Comparison of ENCODE assay signal across 8 cellular contexts in the genomic region with DNA sequence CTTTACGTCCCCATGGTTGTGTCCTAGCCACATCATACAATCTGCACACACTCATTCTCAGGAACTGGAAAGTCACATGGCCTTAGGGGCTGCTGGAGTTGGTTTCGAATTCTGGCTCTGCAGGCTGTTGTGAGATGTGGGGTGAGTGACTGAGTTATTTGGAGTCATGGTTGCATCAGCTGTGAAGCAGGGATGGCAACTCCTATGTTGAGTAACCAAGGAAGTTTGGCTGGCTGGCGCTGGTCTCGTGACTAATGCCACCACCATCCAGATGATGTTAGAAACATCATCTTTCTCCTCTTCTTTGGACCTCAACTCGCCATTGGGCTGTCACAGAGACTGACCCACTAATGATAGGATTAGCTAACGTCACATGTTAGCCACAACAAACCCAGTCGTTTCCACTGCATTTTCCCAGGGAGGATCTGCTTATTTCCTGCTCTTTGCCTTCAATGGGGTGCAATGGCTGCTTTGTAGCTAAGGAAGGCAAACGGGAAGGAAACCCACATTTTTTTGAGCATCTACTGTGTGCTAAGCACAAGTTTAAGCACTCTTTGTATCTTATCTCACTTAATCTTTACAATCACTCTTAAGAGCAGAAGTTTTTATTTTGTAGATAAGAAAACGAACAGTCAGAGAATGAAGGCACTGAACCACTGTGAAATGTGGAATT.
DNase-seq lines count a peak whose midpoint lies in the region; ATAC-seq and TF ChIP-seq lines count a peak whose summit lies in the region.

No MANE protein-coding gene starts in this region.

- no peak for TF ChIP-seq CTCF in right atrium auricular region (IDR thresholded peaks at IDR 0.05)
- TF ChIP-seq CTCF in fibroblast of lung (conservative IDR thresholded peaks at IDR 0.05 in 1 of 2, IDR thresholded peaks at IDR 0.05 in 1 of 2; ENCODE audit: low read depth in 1 of 2, low read length in 2 of 2): no peak
- no peak for TF ChIP-seq CTCF in tibial artery (IDR thresholded peaks at IDR 0.05)
- TF ChIP-seq CTCF in prostate gland (IDR thresholded peaks at IDR 0.05): no peak

- no peak for TF ChIP-seq POLR2A in prostate gland (IDR thresholded peaks at IDR 0.05)

- WGBS in prostate gland: 77% methylated on average over 9 of the region's 9 CpGs

- no peak overlapping the region for H2AFZ ChIP-seq in fibroblast of lung (ENCODE audit: low read length)

- DNase-seq in Right ventricle myocardium superior: peak; percentile 56
- DNase-seq in right atrium auricular region (ENCODE audit: low spot score): no peak
- peak; percentile 94 for DNase-seq in SIG-M5 treated with dmso at 0.1 percent for 504 hours (lab: John Stamatoyannopoulos, UW; ENCODE audit: unreplicated experiment)
- DNase-seq in fibroblast of lung (ENCODE audit: low read depth in 2 of 2): peak; percentile 91 to 99
- DNase-seq in tibial artery: peak; percentile 84 to 92
- no peak for DNase-seq in NCI-H187 treated with DMSO at 0.1 percent for 48 hours (lab: John Stamatoyannopoulos, UW)
- no peak for DNase-seq in NCI-H2196 treated with DMSO at 0.1 percent for 48 hours (lab: John Stamatoyannopoulos, UW; ENCODE audit: unreplicated experiment)
- DNase-seq in prostate gland (ENCODE audit: low spot score): no peak

- no peaks in the 10 kb centered on the region for H4K20me1 ChIP-seq in fibroblast of lung (ENCODE audit: control insufficient read depth, extremely low read depth, insufficient read depth, low read length)

- intact Hi-C loops in Right ventricle myocardium superior (cut with DNase I) (no loop called here), tibial artery (cut with DNase I; ENCODE audit: low total_unique reads) (no loop called here), prostate gland (cut with DNase I) (no loop called here)

- H3K9me3 ChIP-seq in right atrium auricular region (no peaks in the 10 kb centered on the region), fibroblast of lung (ENCODE audit: control insufficient read depth, insufficient read depth, low read depth, low read length) (no peaks in the 10 kb centered on the region), tibial artery (no peaks in the 10 kb centered on the region), prostate gland (no peaks in the 10 kb centered on the region)

- peaks cover 11% of the 10 kb centered on the region for H3K36me3 ChIP-seq in right atrium auricular region
- peaks cover 2% of the 10 kb centered on the region for H3K36me3 ChIP-seq in fibroblast of lung (ENCODE audit: control insufficient read depth, insufficient read depth, low read length)
- H3K36me3 ChIP-seq in tibial artery: peaks cover 22 to 66% (median 59%) of the 10 kb centered on the region in 3 donors
- H3K36me3 ChIP-seq in prostate gland: peaks cover 0 to 4% of the 10 kb centered on the region in 2 donors

- no peaks in the 10 kb centered on the region for H3K27me3 ChIP-seq in right atrium auricular region
- H3K27me3 ChIP-seq in fibroblast of lung (ENCODE audit: control insufficient read depth, insufficient read depth, low read length): no peaks in the 10 kb centered on the region
- H3K27me3 ChIP-seq in tibial artery: no peaks in the 10 kb centered on the region
- no peaks in the 10 kb centered on the region for H3K27me3 ChIP-seq in prostate gland (replicated peaks; ENCODE audit: insufficient read depth)

- H3K4me2 ChIP-seq in fibroblast of lung (ENCODE audit: extremely low read depth, insufficient read depth, low read length): peak overlapping the region; percentile 21

- H3K27ac ChIP-seq in right atrium auricular region (no peak overlapping the region), fibroblast of lung (ENCODE audit: insufficient read depth, low read length) (peak overlapping the region; percentile 91), tibial artery (peak overlapping the region in 1 of 2 donors; percentile 34), prostate gland (no peak overlapping the region)

- H3K4me3 ChIP-seq in right atrium auricular region (no peak overlapping the region), fibroblast of lung (replicated peaks in 1 of 4; ENCODE audit: control extremely low read depth in 1 of 4, insufficient read depth in 1 of 4, low read depth in 3 of 4, low read length in 4 of 4) (no peak overlapping the region), tibial artery (no peak overlapping the region), prostate gland (no peak overlapping the region)

- no peaks in the 10 kb centered on the region for H3K79me2 ChIP-seq in fibroblast of lung (ENCODE audit: control insufficient read depth, insufficient read depth, low read length)

- H3K4me1 ChIP-seq in right atrium auricular region (peaks cover 0 to under 1% of the 10 kb centered on the region in 2 donors), fibroblast of lung (ENCODE audit: control insufficient read depth, extremely low read depth, insufficient read depth, low read length) (peaks cover 7% of the 10 kb centered on the region), tibial artery (no peaks in the 10 kb centered on the region), prostate gland (replicated peaks) (no peaks in the 10 kb centered on the region)

- ATAC-seq in Right ventricle myocardium superior (ENCODE audit: poor library complexity): no peak

- no peak overlapping the region for H3K9ac ChIP-seq in fibroblast of lung (ENCODE audit: insufficient read depth, low read length)

Comparison
In these comparisons a context has a peak if more than half of its experiments do, and no peak if none do; other contexts are left out.
1. DNase-seq: peak in Right ventricle myocardium superior (single experiment), SIG-M5 treated with dmso at 0.1 percent for 504 hours (single experiment), fibroblast of lung (2 of 2) and tibial artery (2 of 2); none in right atrium auricular region (single experiment), NCI-H187 treated with DMSO at 0.1 percent for 48 hours (single experiment), NCI-H2196 treated with DMSO at 0.1 percent for 48 hours (single experiment) and prostate gland (single experiment).